ENCODE assay signal across 10 cellular contexts in genomic region chr3:4508048-4508981, GRCh38. TPM values are rescaled to one million over a fixed set of nuclear protein-coding genes. Genes with fewer than 3 reads are reported as not detected.
DNase-seq lines count a peak whose midpoint lies in the region; ATAC-seq and TF ChIP-seq lines count a peak whose summit lies in the region.
"Had no signal": no experiment of that assay in that cellular context is flagged by ENCODE, and none has a peak within 500 bp of the region (broad histone marks: within the 10 kb centered on the region; RNA-seq: fewer than 3 reads in every experiment).

No MANE protein-coding gene starts in this region.

- H3K36me3 Mint-ChIP-seq in activated B cell treated with CpG ODN at 0.5 μM for 24 hours (ENCODE audit: low read depth): peaks cover 34% of the 10 kb centered on the region
- H3K36me3 Mint-ChIP-seq in activated CD4-positive, alpha-beta memory T cell treated with anti-CD3 and anti-CD28 coated beads, Interleukin-2, amount 10 ng/mL, durations not matched to agents 7 days and 5 days (ENCODE audit: low read depth): peaks cover 29% of the 10 kb centered on the region

- H4K20me1 ChIP-seq in DOHH2 (ENCODE audit: control insufficient read depth, insufficient read depth, low read depth, low read length): no peaks in the 10 kb centered on the region

- peaks cover 66% of the 10 kb centered on the region for H3K4me1 ChIP-seq in DOHH2 (ENCODE audit: control insufficient read depth, low read length)

- peak overlapping the region; percentile 57 for H3K27ac ChIP-seq in DOHH2 (ENCODE audit: low read depth, low read length)

- H3K36me3 ChIP-seq in DOHH2 (ENCODE audit: control insufficient read depth, low read length): peaks cover 11% of the 10 kb centered on the region

- TF ChIP-seq CTCF in DOHH2 (IDR thresholded peaks at IDR 0.05; ENCODE audit: low read depth, low read length, poor library complexity, severe bottlenecking) (no peak), activated B cell treated with CpG ODN at 0.5 μM for 24 hours (IDR thresholded peaks at IDR 0.05) (no peak)

- no peaks in the 10 kb centered on the region for H3K9me3 Mint-ChIP-seq in activated B cell treated with CpG ODN at 0.5 μM for 24 hours
- H3K9me3 Mint-ChIP-seq in activated CD4-positive, alpha-beta memory T cell treated with anti-CD3 and anti-CD28 coated beads, Interleukin-2, amount 10 ng/mL, durations not matched to agents 7 days and 5 days: no peaks in the 10 kb centered on the region

- POLR2A ChIA-PET in activated B cell treated with CpG ODN at 0.5 μM for 24 hours (lab: Charles Lee): interaction anchor here (0.6 to 8.0 kb wide), 10 partner anchors 9 to 689 kb away, joined by 3 to 288 read pairs (median 6); partner anchors contain the start of genes ITPR1 and SUMF1
- POLR2A ChIA-PET in activated CD4-positive, alpha-beta memory T cell treated with anti-CD3 and anti-CD28 coated beads, Interleukin-2, amount 10 ng/mL, durations not matched to agents 7 days and 5 days (lab: Charles Lee): interaction anchor here (0.9 to 6.2 kb wide), 5 partner anchors 9 to 15 kb away, joined by 3 to 93 read pairs (median 4); partner anchors contain the start of gene ITPR1

- intact Hi-C loops in activated B cell treated with CpG ODN at 0.5 μM for 24 hours (cut with micrococcal nuclease): loop anchor here (5.0 kb wide), 1 partner anchor 74 kb away; no protein-coding TSS in a partner anchor

- H3F3A ChIP-seq in DOHH2 (ENCODE audit: control insufficient read depth, insufficient read depth): peaks cover 11% of the 10 kb centered on the region

- no peaks in the 10 kb centered on the region for H3K27me3 Mint-ChIP-seq in activated B cell treated with CpG ODN at 0.5 μM for 24 hours
- H3K27me3 Mint-ChIP-seq in activated CD4-positive, alpha-beta memory T cell treated with anti-CD3 and anti-CD28 coated beads, Interleukin-2, amount 10 ng/mL, durations not matched to agents 7 days and 5 days: no peaks in the 10 kb centered on the region

- peaks cover 63% of the 10 kb centered on the region for H3K79me2 ChIP-seq in DOHH2 (ENCODE audit: control insufficient read depth, low read length)

- H3K27me3 ChIP-seq in DOHH2 (ENCODE audit: control insufficient read depth, low read length): no peaks in the 10 kb centered on the region

- peak overlapping the region; percentile 92 for H3K4me2 ChIP-seq in DOHH2 (ENCODE audit: low read length)

- no peaks in the 10 kb centered on the region for H3K9me3 ChIP-seq in DOHH2 (ENCODE audit: control insufficient read depth, insufficient read depth, low read length)

- no peaks in the 10 kb centered on the region for H3K9me2 ChIP-seq in DOHH2 (replicated peaks; ENCODE audit: control insufficient read depth, low read length)

- peak overlapping the region; percentile 64 for H3K4me3 Mint-ChIP-seq in activated B cell treated with CpG ODN at 0.5 μM for 24 hours
- H3K4me3 Mint-ChIP-seq in activated CD4-positive, alpha-beta memory T cell treated with anti-CD3 and anti-CD28 coated beads, Interleukin-2, amount 10 ng/mL, durations not matched to agents 7 days and 5 days: no peak overlapping the region

- H3K4me3 ChIP-seq in DOHH2 (ENCODE audit: low read length): peak overlapping the region; percentile 66

- DNase-seq in activated B cell treated with CpG ODN at 0.5 μM for 24 hours (no peak), SIG-M5 (lab: John Stamatoyannopoulos, UW) (no peak), H4 (ENCODE audit: low spot score) (no peak)
- no peak for DNase-seq in activated CD4-positive, alpha-beta T cell treated with anti-CD3 and anti-CD28 coated beads for 48 hours
- no peak for DNase-seq in activated CD4-positive, alpha-beta memory T cell treated with anti-CD3 and anti-CD28 coated beads, Interleukin-2, amount 10 ng/mL, durations not matched to agents 7 days and 5 days
- DNase-seq: stimulated activated CD4-positive, alpha-beta T cell treated with anti-CD3 and anti-CD28 coated beads, Interleukin-1b, Interleukin-23, amount 100 ng/mL, for 48 hours had no signal

- peaks cover 98% of the 10 kb centered on the region for H3K4me1 Mint-ChIP-seq in activated B cell treated with CpG ODN at 0.5 μM for 24 hours
- peaks cover 45% of the 10 kb centered on the region for H3K4me1 Mint-ChIP-seq in activated CD4-positive, alpha-beta memory T cell treated with anti-CD3 and anti-CD28 coated beads, Interleukin-2, amount 10 ng/mL, durations not matched to agents 7 days and 5 days

- CTCF ChIA-PET in activated B cell treated with CpG ODN at 0.5 μM for 24 hours (lab: Charles Lee): interaction anchor here (1.9 to 2.1 kb wide), 2 partner anchors 10 to 14 kb away, joined by 9 read pairs; no protein-coding TSS in a partner anchor
- CTCF ChIA-PET in activated CD4-positive, alpha-beta memory T cell treated with anti-CD3 and anti-CD28 coated beads, Interleukin-2, amount 10 ng/mL, durations not matched to agents 7 days and 5 days (lab: Charles Lee): interaction anchor here (0.6 to 1.9 kb wide), 7 partner anchors 11 to 435 kb away, joined by 3 to 6 read pairs (median 4); no protein-coding TSS in a partner anchor

- peak; percentile 73 for ATAC-seq in GM19395 (IDR thresholded peaks at IDR 0.05; ENCODE audit: unreplicated experiment)
- ATAC-seq in HG02981 (IDR thresholded peaks at IDR 0.05; ENCODE audit: unreplicated experiment): peak; percentile 69
- ATAC-seq in activated B cell treated with CpG ODN at 0.5 μM for 24 hours (ENCODE audit: low read depth): peak; percentile 32
- ATAC-seq: Panc1 had no signal

- peak overlapping the region; percentile 87 for H3K27ac Mint-ChIP-seq in activated B cell treated with CpG ODN at 0.5 μM for 24 hours
- H3K27ac Mint-ChIP-seq in activated CD4-positive, alpha-beta memory T cell treated with anti-CD3 and anti-CD28 coated beads, Interleukin-2, amount 10 ng/mL, durations not matched to agents 7 days and 5 days: no peak overlapping the region

RNA-seq across cellular contexts. Expression of gene ITPR1, which starts 15.2 kb away (rescaled TPM):
- 116 and 143 TPM in 2 replicates for total RNA-seq in activated B cell treated with CpG ODN at 0.5 μM for 24 hours
- 10 to 100 TPM; 59.6 to 64.3 TPM for total RNA-seq in activated CD4-positive, alpha-beta memory T cell treated with anti-CD3 and anti-CD28 coated beads, Interleukin-2, amount 10 ng/mL, durations not matched to agents 7 days and 5 days
- total RNA-seq in H4 (2014; rRNA removed; shearing (Covaris generic)): 4.6 and 5.8 TPM in 2 replicates

RNA-seq across cellular contexts. Expression of gene SUMF1, which starts 41.2 kb away (rescaled TPM):
- total RNA-seq in activated B cell treated with CpG ODN at 0.5 μM for 24 hours: 18.4 and 20.7 TPM in 2 replicates
- 1 to 10 TPM; 7.1 to 7.3 TPM for total RNA-seq in activated CD4-positive, alpha-beta memory T cell treated with anti-CD3 and anti-CD28 coated beads, Interleukin-2, amount 10 ng/mL, durations not matched to agents 7 days and 5 days
- total RNA-seq in H4 (2014; rRNA removed; shearing (Covaris generic)): 39.7 and 45.4 TPM in 2 replicates
